In the genomic region with DNA sequence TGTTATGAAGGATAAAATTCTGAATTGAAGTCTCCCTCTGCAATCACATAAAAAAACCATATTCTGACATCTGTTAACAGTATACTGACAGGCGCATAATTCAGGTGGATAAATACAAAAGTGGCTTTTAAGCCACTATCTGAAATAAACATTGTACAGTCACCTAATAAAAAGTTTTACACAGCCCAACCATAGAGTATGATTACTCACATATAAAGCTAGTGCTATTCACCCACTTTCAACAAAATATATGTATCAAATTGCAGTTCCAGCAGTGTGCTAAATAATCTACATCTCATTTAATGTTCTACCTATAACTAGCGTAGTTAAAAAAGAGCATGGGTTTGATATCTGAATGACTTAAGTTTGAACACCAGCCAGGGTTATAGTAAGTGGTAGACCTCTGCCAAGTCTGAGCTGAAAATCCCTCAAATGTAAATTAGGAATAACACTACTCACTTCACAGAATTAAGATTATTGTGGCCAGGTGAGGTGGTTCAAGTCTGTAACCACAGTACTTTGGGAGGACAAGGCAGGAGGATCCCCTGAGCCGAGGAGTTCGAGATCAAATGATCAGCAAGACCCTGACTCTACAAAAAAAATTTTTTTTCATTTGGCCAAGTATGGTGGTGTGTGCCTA, we compare ENCODE assay signal across 9 cellular contexts. TPM values are rescaled to one million over a fixed set of nuclear protein-coding genes. Genes with fewer than 3 reads are reported as not detected.
DNase-seq lines count a peak whose midpoint lies in the region; ATAC-seq and TF ChIP-seq lines count a peak whose summit lies in the region.
"Had no signal": no experiment of that assay in that cellular context is flagged by ENCODE, and none has a peak within 500 bp of the region (broad histone marks: within the 10 kb centered on the region; RNA-seq: fewer than 3 reads in every experiment).

No MANE protein-coding gene starts in this region.

- peaks cover 24% of the 10 kb centered on the region for H3K36me3 ChIP-seq in DOHH2 (ENCODE audit: control insufficient read depth, low read length)
- H3K36me3 ChIP-seq in PC-9 (ENCODE audit: low read depth) = no peaks in the 10 kb centered on the region
- no peaks in the 10 kb centered on the region for H3K36me3 ChIP-seq in esophagus (ENCODE audit: control insufficient read depth in 2 of 2, insufficient read depth in 2 of 2, low read length in 1 of 2)
- H3K36me3 ChIP-seq in psoas muscle (ENCODE audit: insufficient read depth in 1 of 2, low read depth in 1 of 2) = peaks cover 0 to 6% of the 10 kb centered on the region in 2 donors

- no peak for DNase-seq in PC-9
- no peak for DNase-seq in psoas muscle
- DNase-seq in hippocampal formation (lab: John Stamatoyannopoulos, UW) = no peak
- DNase-seq in GF-D8 (lab: John Stamatoyannopoulos, UW) = no peak
- DNase-seq in HuH-7 (ENCODE audit: low spot score) = no peak
- DNase-seq in DMS153 (lab: John Stamatoyannopoulos, UW) = no peak
- DNase-seq: NCI-H526 treated with DMSO at 0.1 percent for 48 hours had no signal

- peaks cover 29% of the 10 kb centered on the region for H4K20me1 ChIP-seq in DOHH2 (ENCODE audit: control insufficient read depth, insufficient read depth, low read depth, low read length)
- H4K20me1 ChIP-seq in PC-9 (ENCODE audit: insufficient read depth) = no peaks in the 10 kb centered on the region

- peaks cover 34% of the 10 kb centered on the region for H3K4me1 ChIP-seq in DOHH2 (ENCODE audit: control insufficient read depth, low read length)
- H3K4me1 ChIP-seq in PC-9 (replicated peaks; ENCODE audit: insufficient read depth) = peaks cover 35% of the 10 kb centered on the region
- peaks cover 0 to 4% of the 10 kb centered on the region in 2 donors for H3K4me1 ChIP-seq in esophagus (ENCODE audit: control insufficient read depth in 2 of 2, insufficient read depth in 2 of 2, low read length in 1 of 2)
- H3K4me1 ChIP-seq in psoas muscle = peaks cover 45% of the 10 kb centered on the region

- peaks cover 80% of the 10 kb centered on the region for H3K79me2 ChIP-seq in DOHH2 (ENCODE audit: control insufficient read depth, low read length)
- H3K79me2 ChIP-seq in PC-9 (ENCODE audit: low read depth) = peaks cover 80% of the 10 kb centered on the region

- peak overlapping the region; percentile 85 for H3K4me3 ChIP-seq in DOHH2 (ENCODE audit: low read length)
- H3K4me3 ChIP-seq in PC-9 = peak overlapping the region; percentile 89; the same call in 1 of the 2 replicates
- peak overlapping the region; percentile 14 to 77 for H3K4me3 ChIP-seq in esophagus (ENCODE audit: low read depth in 1 of 2, low read length in 2 of 2)
- H3K4me3 ChIP-seq in psoas muscle = peak overlapping the region; percentile 91

- POLR2A ChIA-PET in PC-9 (lab: Charles Lee; ENCODE audit: unreplicated experiment) = no interaction called here

- no TSS peak for BruUV-seq in PC-9 (replicated peaks; lab: Mats Ljungman, UMichigan)

- H3K9me2 ChIP-seq in DOHH2 (replicated peaks; ENCODE audit: control insufficient read depth, low read length) (no peaks in the 10 kb centered on the region), PC-9 (ENCODE audit: insufficient read depth) (no peaks in the 10 kb centered on the region)

- peak overlapping the region; percentile 78 for H3K4me2 ChIP-seq in DOHH2 (ENCODE audit: low read length)
- peak overlapping the region; percentile 96 for H3K4me2 ChIP-seq in PC-9

- H3K27me3 ChIP-seq in DOHH2 (ENCODE audit: control insufficient read depth, low read length) = peaks cover 3% of the 10 kb centered on the region; the same call in 1 of the 2 replicates
- no peaks in the 10 kb centered on the region for H3K27me3 ChIP-seq in PC-9 (ENCODE audit: insufficient read depth, low read depth)
- no peaks in the 10 kb centered on the region for H3K27me3 ChIP-seq in esophagus (ENCODE audit: control insufficient read depth in 1 of 2, insufficient read depth in 2 of 2, low read length in 2 of 2)
- H3K27me3 ChIP-seq in psoas muscle (ENCODE audit: insufficient read depth in 3 of 3, low read length in 2 of 3) = no peaks in the 10 kb centered on the region

- H3K9me3 ChIP-seq in DOHH2 (ENCODE audit: control insufficient read depth, insufficient read depth, low read length) = no peaks in the 10 kb centered on the region
- H3K9me3 ChIP-seq in PC-9 (ENCODE audit: insufficient read depth, low read depth) = no peaks in the 10 kb centered on the region
- H3K9me3 ChIP-seq in esophagus (ENCODE audit: control insufficient read depth in 2 of 2, insufficient read depth in 1 of 2, low read depth in 1 of 2, low read length in 1 of 2) = no peaks in the 10 kb centered on the region
- no peaks in the 10 kb centered on the region for H3K9me3 ChIP-seq in psoas muscle

- intact Hi-C loops in PC-9 (cut with micrococcal nuclease; ENCODE audit: unreplicated experiment) (no loop called here), psoas muscle (cut with DNase I) (loop anchor here (5.0 kb wide), 3 partner anchors 41 to 56 kb away; no protein-coding TSS in a partner anchor)

- 68 to 77% methylated on average over 4 of the region's 4 CpGs for WGBS in esophagus, 2 donors
- 42 to 53% (median 49%) methylated on average over 4 of the region's 4 CpGs for WGBS in psoas muscle, 3 donors

- TF ChIP-seq CTCF in DOHH2 (IDR thresholded peaks at IDR 0.05; ENCODE audit: low read depth, low read length, poor library complexity, severe bottlenecking) (no peak), PC-9 (conservative IDR thresholded peaks at IDR 0.05) (no peak), psoas muscle (IDR thresholded peaks at IDR 0.05) (no peak)

- no peak for ATAC-seq in psoas muscle

- H3F3A ChIP-seq in DOHH2 (ENCODE audit: control insufficient read depth, insufficient read depth) (peaks cover 5% of the 10 kb centered on the region; the same call in 1 of the 2 replicates), PC-9 (ENCODE audit: insufficient read depth, low read depth) (peaks cover 8% of the 10 kb centered on the region)

- H3K27ac ChIP-seq in DOHH2 (ENCODE audit: low read depth, low read length) (no peak overlapping the region), PC-9 (no peak overlapping the region), esophagus (ENCODE audit: low read depth in 2 of 2, low read length in 1 of 2) (no peak overlapping the region), psoas muscle (peak overlapping the region; percentile 99)

- H2AFZ ChIP-seq in PC-9 = no peak overlapping the region

- CTCF ChIA-PET in PC-9 (lab: Charles Lee) = no interaction called here

RNA-seq across cellular contexts. Expression of gene EGLN1, which starts 3.9 kb away (rescaled TPM):
- total RNA-seq in PC-9 (2021) = 10.9 and 18.8 TPM in 2 replicates
- 10 to 100 TPM in 1 of 2 donors, 1 to 10 TPM in 1; 8.7 to 12.5 TPM for polyA plus RNA-seq in esophagus
- total RNA-seq in psoas muscle = 100 to 1,000 TPM; 158 to 532 (median 327) TPM
- 100 to 1,000 TPM in 2 of 3 donors, 10 to 100 TPM in 1; 52.4 to 596 (median 201) TPM for polyA plus RNA-seq in psoas muscle
